30 cellular contexts compared by ENCODE assay signal in genomic region chr3:82177774-82178173, GRCh38.
"Had no signal": no experiment of that assay in that cellular context is flagged by ENCODE, and none has a peak within 500 bp of the region (broad histone marks: within the 10 kb centered on the region; RNA-seq: fewer than 3 reads in every experiment).

No MANE protein-coding gene starts in this region.

- H3K27ac Mint-ChIP-seq: naive B cell; naive thymus-derived CD8-positive, alpha-beta T cell; natural killer cell treated with Interleukin-12 subunit alpha and Interleukin-12 subunit beta and Interleukin-15 and Interleukin-18, amount 100 ng/mL, for 72 hours; nephron progenitor cell; progenitor cell of endocrine pancreas; stimulated activated effector memory CD8-positive, alpha-beta T cell treated with anti-CD3 and anti-CD28 coated beads, Interleukin-12 subunit alpha, Interleukin-12 subunit beta, amount 100 ng/mL, for 72 hours; stimulated activated naive B cell treated with anti-CD40 and anti-IgM and Interleukin-4, amounts not matched to agents 10 μg/mL and 1 μg/mL and 100 μg/mL, for 72 hours; stimulated activated naive CD8-positive, alpha-beta T cell treated with anti-CD3 and anti-CD28 coated beads, Interleukin-15, Interleukin-2, amounts not matched to agents 100 ng/mL and 50 ng/mL, for 24 hours had no signal

- DNase-seq: naive B cell; naive thymus-derived CD8-positive, alpha-beta T cell; nephron progenitor cell; occipital lobe; ovary; posterior cingulate gyrus; psoas muscle; right cardiac atrium; spleen; stimulated activated CD4-positive, alpha-beta T cell treated with anti-CD3 and anti-CD28 coated beads, Interleukin-12 subunit alpha, Interleukin-12 subunit beta, amount 100 ng/mL, for 4 hours; stimulated activated CD4-positive, alpha-beta T cell treated with anti-CD3 and anti-CD28 coated beads, Interleukin-1b, Interleukin-23, amount 100 ng/mL, for 48 hours; stimulated activated CD4-positive, alpha-beta T cell treated with anti-CD3 and anti-CD28 coated beads, Interleukin-4, amount 100 ng/mL, for 24 hours; stimulated activated naive B cell treated with anti-CD40 and anti-IgM and Interleukin-4, amounts not matched to agents 10 μg/mL and 1 μg/mL and 100 μg/mL, for 72 hours; stimulated activated naive CD4-positive, alpha-beta T cell treated with Interleukin-2 at 50 U/mL for 16 hours; stomach; thyroid gland; trophoblast cell; upper lobe of left lung had no signal

- H3K27me3 Mint-ChIP-seq: natural killer cell treated with Interleukin-12 subunit alpha and Interleukin-12 subunit beta and Interleukin-15 and Interleukin-18, amount 100 ng/mL, for 72 hours; progenitor cell of endocrine pancreas; stimulated activated naive B cell treated with anti-CD40 and anti-IgM and Interleukin-4, amounts not matched to agents 10 μg/mL and 1 μg/mL and 100 μg/mL, for 72 hours; stimulated activated naive CD8-positive, alpha-beta T cell treated with anti-CD3 and anti-CD28 coated beads, Interleukin-15, Interleukin-2, amounts not matched to agents 100 ng/mL and 50 ng/mL, for 24 hours had no signal

- H3K4me1 Mint-ChIP-seq: naive B cell; naive thymus-derived CD8-positive, alpha-beta T cell; nephron progenitor cell; stimulated activated effector memory CD8-positive, alpha-beta T cell treated with anti-CD3 and anti-CD28 coated beads, Interleukin-12 subunit alpha, Interleukin-12 subunit beta, amount 100 ng/mL, for 72 hours; stimulated activated naive B cell treated with anti-CD40 and anti-IgM and Interleukin-4, amounts not matched to agents 10 μg/mL and 1 μg/mL and 100 μg/mL, for 72 hours had no signal

- H3K9ac ChIP-seq: parathyroid adenoma had no signal

- H3K27me3 ChIP-seq: ovary, spleen, stomach, thyroid gland, tibial nerve, upper lobe of left lung had no signal

- H3K4me3 Mint-ChIP-seq: naive B cell; naive thymus-derived CD8-positive, alpha-beta T cell; natural killer cell treated with Interleukin-12 subunit alpha and Interleukin-12 subunit beta and Interleukin-15 and Interleukin-18, amount 100 ng/mL, for 72 hours; nephron progenitor cell; neural crest cell; stimulated activated effector memory CD8-positive, alpha-beta T cell treated with anti-CD3 and anti-CD28 coated beads, Interleukin-12 subunit alpha, Interleukin-12 subunit beta, amount 100 ng/mL, for 72 hours; stimulated activated naive B cell treated with anti-CD40 and anti-IgM and Interleukin-4, amounts not matched to agents 10 μg/mL and 1 μg/mL and 100 μg/mL, for 72 hours; stimulated activated naive CD8-positive, alpha-beta T cell treated with anti-CD3 and anti-CD28 coated beads, Interleukin-15, Interleukin-2, amounts not matched to agents 100 ng/mL and 50 ng/mL, for 24 hours had no signal

- FAIRE-seq: urothelium cell line had no signal

- H3K4me3 ChIP-seq: ovary, psoas muscle, skin epidermis, smooth muscle cell, spleen, stomach, thoracic aorta, thyroid gland, tibial nerve, upper lobe of left lung had no signal

- H3K36me3 ChIP-seq: ovary, spleen, stomach, thoracic aorta, thyroid gland, tibial nerve, upper lobe of left lung had no signal

- H3K27ac ChIP-seq: parathyroid adenoma, psoas muscle, skin epidermis, spleen, stomach, thoracic aorta, thyroid gland, tibial nerve, upper lobe of left lung had no signal

- H3K36me3 Mint-ChIP-seq: naive B cell; naive thymus-derived CD8-positive, alpha-beta T cell; natural killer cell treated with Interleukin-12 subunit alpha and Interleukin-12 subunit beta and Interleukin-15 and Interleukin-18, amount 100 ng/mL, for 72 hours; stimulated activated effector memory CD8-positive, alpha-beta T cell treated with anti-CD3 and anti-CD28 coated beads, Interleukin-12 subunit alpha, Interleukin-12 subunit beta, amount 100 ng/mL, for 72 hours; stimulated activated naive B cell treated with anti-CD40 and anti-IgM and Interleukin-4, amounts not matched to agents 10 μg/mL and 1 μg/mL and 100 μg/mL, for 72 hours had no signal

- H3K9me3 ChIP-seq: ovary, psoas muscle, spleen, stomach, thoracic aorta, thyroid gland, tibial nerve, upper lobe of left lung had no signal

- H3K4me2 ChIP-seq: smooth muscle cell had no signal

- H3K4me1 ChIP-seq: parathyroid adenoma, psoas muscle, spleen, stomach, thyroid gland, tibial nerve, upper lobe of left lung had no signal

- ATAC-seq: naive thymus-derived CD8-positive, alpha-beta T cell; natural killer cell treated with Interleukin-12 subunit alpha and Interleukin-12 subunit beta and Interleukin-15 and Interleukin-18, amount 100 ng/mL, for 72 hours; psoas muscle; right cardiac atrium; sciatic nerve; stimulated activated effector memory CD8-positive, alpha-beta T cell treated with anti-CD3 and anti-CD28 coated beads, Interleukin-12 subunit alpha, Interleukin-12 subunit beta, amount 100 ng/mL, for 72 hours; stimulated activated naive B cell treated with anti-CD40 and anti-IgM and Interleukin-4, amounts not matched to agents 10 μg/mL and 1 μg/mL and 100 μg/mL, for 72 hours had no signal

- H3K79me2 ChIP-seq: parathyroid adenoma had no signal

- H2AFZ ChIP-seq: parathyroid adenoma had no signal

- H3K9me3 Mint-ChIP-seq: nephron progenitor cell; stimulated activated naive B cell treated with anti-CD40 and anti-IgM and Interleukin-4, amounts not matched to agents 10 μg/mL and 1 μg/mL and 100 μg/mL, for 72 hours; stimulated activated naive CD8-positive, alpha-beta T cell treated with anti-CD3 and anti-CD28 coated beads, Interleukin-15, Interleukin-2, amounts not matched to agents 100 ng/mL and 50 ng/mL, for 24 hours had no signal
